In the genomic region with DNA sequence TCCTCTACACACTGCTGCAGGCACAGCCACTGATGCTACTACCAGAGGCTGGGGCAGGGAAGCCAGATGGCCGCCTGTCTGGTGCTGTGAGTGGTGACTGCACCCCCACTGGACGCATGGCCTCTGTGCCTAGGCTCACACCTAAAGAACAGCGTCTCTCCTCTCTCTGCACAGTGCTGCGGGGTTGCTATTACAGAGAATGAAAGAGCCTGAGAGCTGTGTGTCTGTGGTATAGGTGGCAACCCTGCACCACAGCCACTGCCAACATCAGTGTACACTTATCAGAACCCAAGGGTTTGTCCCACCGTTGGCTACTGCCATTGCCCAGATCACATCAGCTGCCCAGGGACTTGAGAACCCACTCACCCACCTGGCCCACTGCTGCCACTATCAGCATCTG, we compare ENCODE assay signal across 33 cellular contexts.
"Had no signal": no experiment of that assay in that cellular context is flagged by ENCODE, and none has a peak within 500 bp of the region (broad histone marks: within the 10 kb centered on the region; RNA-seq: fewer than 3 reads in every experiment).

No MANE protein-coding gene starts in this region.

- H3K27ac ChIP-seq: Peyer's patch, RWPE1, SJCRH30 had no signal

- H3K4me3 Mint-ChIP-seq: activated B cell treated with CpG ODN at 0.5 μM for 24 hours; activated CD4-positive, alpha-beta T cell treated with anti-CD3 and anti-CD28 coated beads, Interleukin-2, amount 10 ng/mL, durations not matched to agents 24 days and 14 days; activated CD8-positive, alpha-beta memory T cell treated with anti-CD3 and anti-CD28 coated beads, Interleukin-2, amount 10 ng/mL, durations not matched to agents 7 days and 5 days; activated naive CD8-positive, alpha-beta T cell; activated T-cell treated with anti-CD3 and anti-CD28 coated beads, Interleukin-2, amount 50 U/mL, for 24 hours; activated T-helper 1 cell treated with anti-CD3 and anti-CD28 coated beads, Interleukin-12 subunit alpha, Interleukin-12 subunit beta, Interleukin-2, Interleukin-4 antibody, amounts not matched to agents 30 ng/mL and 10 ng/mL and 1 ng/mL, durations not matched to agents 14 hours and 24 hours and 36 hours; brain; central memory CD8-positive, alpha-beta T cell had no signal

- ATAC-seq: activated CD8-positive, alpha-beta memory T cell treated with anti-CD3 and anti-CD28 coated beads, Interleukin-2, amount 10 ng/mL, durations not matched to agents 7 days and 5 days; K562 had no signal

- H3K4me1 ChIP-seq: SJCRH30 had no signal

- H3K27me3 Mint-ChIP-seq: activated B cell treated with CpG ODN at 0.5 μM for 24 hours; activated naive CD8-positive, alpha-beta T cell; activated T-cell treated with anti-CD3 and anti-CD28 coated beads, Interleukin-2, amount 50 U/mL, for 24 hours; central memory CD8-positive, alpha-beta T cell had no signal

- H3K36me3 ChIP-seq: Peyer's patch, SJCRH30 had no signal

- H3K27me3 ChIP-seq: Peyer's patch, SJCRH30 had no signal

- H3K4me3 ChIP-seq: K562, Peyer's patch, SJCRH30 had no signal

- H3K9me3 Mint-ChIP-seq: central memory CD8-positive, alpha-beta T cell had no signal

- H3K27ac Mint-ChIP-seq: activated CD4-positive, alpha-beta T cell treated with anti-CD3 and anti-CD28 coated beads, Interleukin-2, amount 10 ng/mL, durations not matched to agents 24 days and 14 days; activated CD8-positive, alpha-beta memory T cell treated with anti-CD3 and anti-CD28 coated beads, Interleukin-2, amount 10 ng/mL, durations not matched to agents 7 days and 5 days; activated T-cell treated with anti-CD3 and anti-CD28 coated beads, Interleukin-2, amount 50 U/mL, for 24 hours; activated T-helper 1 cell treated with anti-CD3 and anti-CD28 coated beads, Interleukin-12 subunit alpha, Interleukin-12 subunit beta, Interleukin-2, Interleukin-4 antibody, amounts not matched to agents 30 ng/mL and 10 ng/mL and 1 ng/mL, durations not matched to agents 14 hours and 24 hours and 36 hours; brain had no signal

- DNase-seq: activated B cell treated with CpG ODN at 0.5 μM for 24 hours; activated CD4-positive, alpha-beta T cell treated with anti-CD3 and anti-CD28 coated beads for 1 hour; activated CD4-positive, alpha-beta T cell treated with anti-CD3 and anti-CD28 coated beads, Interleukin-2, amount 10 ng/mL, durations not matched to agents 24 days and 14 days; activated CD4-positive, alpha-beta T cell treated with anti-CD3 and anti-CD28 coated beads, Interleukin-2, amount 50 U/mL, for 48 hours; activated CD8-positive, alpha-beta memory T cell treated with anti-CD3 and anti-CD28 coated beads, Interleukin-2, amount 10 ng/mL, durations not matched to agents 7 days and 5 days; activated effector memory CD4-positive, alpha-beta T cell treated with Interleukin-2 at 50 U/mL for 16 hours; activated naive CD4-positive, alpha-beta T cell treated with Interleukin-2 at 50 U/mL for 16 hours; activated T-cell treated with anti-CD3 and anti-CD28 coated beads, Interleukin-2, amount 50 U/mL, for 24 hours; amygdala; Karpas-422; MM.1S; NCI-H1105 treated with DMSO at 0.1 percent for 48 hours; NCI-H1436 treated with DMSO at 0.1 percent for 48 hours; NCI-H187; NCI-H2081; NCI-H2171; NCI-H2227 treated with DMSO at 0.1 percent for 48 hours; NCI-H510A; NCI-H526 treated with DMSO at 0.1 percent for 48 hours; NCI-H82; NK-92 treated with Interleukin-12 subunit alpha and Interleukin-12 subunit beta, amount 100 ng/mL, for 24 hours; OCI-M1; Peyer's patch; Right ventricle myocardium superior; SJCRH30; SK-N-SH; T1000 had no signal

- H3K9me3 ChIP-seq: Peyer's patch, SJCRH30, SK-N-SH had no signal
